In genomic region chr2:196729418-196729817, GRCh38 we compare ENCODE assay signal across 1 cellular context.
TF ChIP-seq lines count a peak whose summit lies in the region.

No MANE protein-coding gene starts in this region.

TF ChIP-seq in HepG2, 621 proteins besides CTCF, POLR2A, EP300 and RAD21 (continued from another document and continues in another):
- TF ChIP-seq KLF11 (CRISPR knock-in tag; IDR thresholded peaks at IDR 0.05) (no peak), JUND (CRISPR knock-in tag; IDR thresholded peaks at IDR 0.05) (no peak), JARID2 (CRISPR knock-in tag; IDR thresholded peaks at IDR 0.05; ENCODE audit: insufficient replicate concordance) (no peak), TBX3 (IDR thresholded peaks at IDR 0.05; ENCODE audit: borderline replicate concordance) (peak; percentile 95), FOXP1 (IDR thresholded peaks at IDR 0.05) (no peak), FOXP1 (CRISPR knock-in tag; IDR thresholded peaks at IDR 0.05) (peak; percentile 50; the same call in 1 of the 2 replicates), JDP2 (CRISPR knock-in tag; IDR thresholded peaks at IDR 0.05; ENCODE audit: borderline replicate concordance) (no peak), ZSCAN25 (CRISPR knock-in tag; IDR thresholded peaks at IDR 0.05) (no peak), MEIS2 (CRISPR knock-in tag; IDR thresholded peaks at IDR 0.05) (peak; percentile 50; the same call in 1 of the 2 replicates), ZNF563 (CRISPR knock-in tag; IDR thresholded peaks at IDR 0.05) (no peak), NR2F2 (IDR thresholded peaks at IDR 0.05; ENCODE audit: borderline replicate concordance, low read depth) (0 out of 2 replicates have a peak, but pooled peaks have one; percentile 27), POGZ (CRISPR knock-in tag; IDR thresholded peaks at IDR 0.05) (peak; percentile 99), KMT2B (CRISPR knock-in tag; IDR thresholded peaks at IDR 0.05) (peak; percentile 31; the same call in 1 of the 2 replicates), FOXK1 (CRISPR knock-in tag; IDR thresholded peaks at IDR 0.05; ENCODE audit: borderline replicate concordance, low read depth) (0 out of 2 replicates have a peak, but pooled peaks have one; percentile 18), ZBTB20 (CRISPR knock-in tag; IDR thresholded peaks at IDR 0.05; ENCODE audit: borderline replicate concordance, low read depth) (0 out of 2 replicates have a peak, but pooled peaks have one; percentile 52), ZNF510 (CRISPR knock-in tag; IDR thresholded peaks at IDR 0.05; ENCODE audit: low read depth) (no peak), FOXA1 (IDR thresholded peaks at IDR 0.05) (no peak), FOXA1 (CRISPR knock-in tag; IDR thresholded peaks at IDR 0.05) (peak; percentile 78), ARID5B (CRISPR knock-in tag; IDR thresholded peaks at IDR 0.05) (peak; percentile 92), RFXANK (CRISPR knock-in tag; IDR thresholded peaks at IDR 0.05) (0 out of 2 replicates have a peak, but pooled peaks have one; percentile 42), ZNF572 (CRISPR knock-in tag; IDR thresholded peaks at IDR 0.05) (no peak), HMG20A (CRISPR knock-in tag; IDR thresholded peaks at IDR 0.05; ENCODE audit: borderline replicate concordance) (peak; percentile 41; the same call in 1 of the 2 replicates), ZNF674 (CRISPR knock-in tag; IDR thresholded peaks at IDR 0.05; ENCODE audit: low read depth) (no peak), ZNF292 (CRISPR knock-in tag; IDR thresholded peaks at IDR 0.05; ENCODE audit: borderline replicate concordance, low read depth) (peak; percentile 85; the same call in 1 of the 2 replicates), NCOR1 (IDR thresholded peaks at IDR 0.05; ENCODE audit: borderline replicate concordance, low read length) (peak; percentile 64; the same call in 1 of the 2 replicates), ZNF644 (CRISPR knock-in tag; IDR thresholded peaks at IDR 0.05; ENCODE audit: low read depth) (peak; percentile 99), ZBTB7A (CRISPR knock-in tag; IDR thresholded peaks at IDR 0.05) (no peak), HCFC1 (IDR thresholded peaks at IDR 0.05; ENCODE audit: low read depth, low read length) (no peak), TCF12 (IDR thresholded peaks at IDR 0.05) (no peak), TCF12 (CRISPR knock-in tag; IDR thresholded peaks at IDR 0.05) (no peak), SSRP1 (CRISPR knock-in tag; IDR thresholded peaks at IDR 0.05) (no peak), RXRB (CRISPR knock-in tag; IDR thresholded peaks at IDR 0.05; ENCODE audit: borderline replicate concordance) (peak; percentile 79; the same call in 1 of the 2 replicates), ZFP36 (IDR thresholded peaks at IDR 0.05; ENCODE audit: borderline replicate concordance, low read depth, low read length, partially characterized antibody) (no peak), MEF2D (CRISPR knock-in tag; IDR thresholded peaks at IDR 0.05) (peak; percentile 39; the same call in 1 of the 2 replicates), XRCC5 (optimal IDR thresholded peaks at IDR 0.05; ENCODE audit: low read length) (peak; percentile 36), ZNF24 (IDR thresholded peaks at IDR 0.05) (peak; percentile 52; the same call in 1 of the 2 replicates), HOXA3 (CRISPR knock-in tag; IDR thresholded peaks at IDR 0.05) (peak; percentile 42; the same call in 1 of the 2 replicates), IRF2 (CRISPR knock-in tag; IDR thresholded peaks at IDR 0.05) (peak; percentile 82), ZSCAN9 (CRISPR knock-in tag; IDR thresholded peaks at IDR 0.05; ENCODE audit: borderline replicate concordance) (peak; percentile 69; the same call in 1 of the 2 replicates), IKZF1 (IDR thresholded peaks at IDR 0.05) (no peak), ZNF205 (CRISPR knock-in tag; IDR thresholded peaks at IDR 0.05) (0 out of 2 replicates have a peak, but pooled peaks have one; percentile 46), ZNF670 (CRISPR knock-in tag; IDR thresholded peaks at IDR 0.05; ENCODE audit: borderline replicate concordance) (no peak), SOX6 (IDR thresholded peaks at IDR 0.05) (no peak), SOX6 (CRISPR knock-in tag; IDR thresholded peaks at IDR 0.05) (peak; percentile 74), NFYB (CRISPR knock-in tag; IDR thresholded peaks at IDR 0.05) (no peak), ZNF569 (CRISPR knock-in tag; IDR thresholded peaks at IDR 0.05; ENCODE audit: borderline replicate concordance) (0 out of 2 replicates have a peak, but pooled peaks have one; percentile 56), KDM2A (CRISPR knock-in tag; IDR thresholded peaks at IDR 0.05; ENCODE audit: borderline replicate concordance, low read depth) (no peak), ZNF703 (CRISPR knock-in tag; IDR thresholded peaks at IDR 0.05; ENCODE audit: borderline replicate concordance) (no peak), ZNF451 (CRISPR knock-in tag; IDR thresholded peaks at IDR 0.05) (no peak), ZNF878 (CRISPR knock-in tag; IDR thresholded peaks at IDR 0.05) (peak; percentile 59; the same call in 1 of the 2 replicates), ZNF709 (CRISPR knock-in tag; IDR thresholded peaks at IDR 0.05) (0 out of 2 replicates have a peak, but pooled peaks have one; percentile 45), FOSL2 (CRISPR knock-in tag; IDR thresholded peaks at IDR 0.05) (peak; percentile 66)
- TF ChIP-seq, protein P1, sequence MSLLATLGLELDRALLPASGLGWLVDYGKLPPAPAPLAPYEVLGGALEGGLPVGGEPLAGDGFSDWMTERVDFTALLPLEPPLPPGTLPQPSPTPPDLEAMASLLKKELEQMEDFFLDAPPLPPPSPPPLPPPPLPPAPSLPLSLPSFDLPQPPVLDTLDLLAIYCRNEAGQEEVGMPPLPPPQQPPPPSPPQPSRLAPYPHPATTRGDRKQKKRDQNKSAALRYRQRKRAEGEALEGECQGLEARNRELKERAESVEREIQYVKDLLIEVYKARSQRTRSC (CRISPR knock-in tag; IDR thresholded peaks at IDR 0.05; ENCODE audit: low read depth) = no peak
- TF ChIP-seq, protein P2, sequence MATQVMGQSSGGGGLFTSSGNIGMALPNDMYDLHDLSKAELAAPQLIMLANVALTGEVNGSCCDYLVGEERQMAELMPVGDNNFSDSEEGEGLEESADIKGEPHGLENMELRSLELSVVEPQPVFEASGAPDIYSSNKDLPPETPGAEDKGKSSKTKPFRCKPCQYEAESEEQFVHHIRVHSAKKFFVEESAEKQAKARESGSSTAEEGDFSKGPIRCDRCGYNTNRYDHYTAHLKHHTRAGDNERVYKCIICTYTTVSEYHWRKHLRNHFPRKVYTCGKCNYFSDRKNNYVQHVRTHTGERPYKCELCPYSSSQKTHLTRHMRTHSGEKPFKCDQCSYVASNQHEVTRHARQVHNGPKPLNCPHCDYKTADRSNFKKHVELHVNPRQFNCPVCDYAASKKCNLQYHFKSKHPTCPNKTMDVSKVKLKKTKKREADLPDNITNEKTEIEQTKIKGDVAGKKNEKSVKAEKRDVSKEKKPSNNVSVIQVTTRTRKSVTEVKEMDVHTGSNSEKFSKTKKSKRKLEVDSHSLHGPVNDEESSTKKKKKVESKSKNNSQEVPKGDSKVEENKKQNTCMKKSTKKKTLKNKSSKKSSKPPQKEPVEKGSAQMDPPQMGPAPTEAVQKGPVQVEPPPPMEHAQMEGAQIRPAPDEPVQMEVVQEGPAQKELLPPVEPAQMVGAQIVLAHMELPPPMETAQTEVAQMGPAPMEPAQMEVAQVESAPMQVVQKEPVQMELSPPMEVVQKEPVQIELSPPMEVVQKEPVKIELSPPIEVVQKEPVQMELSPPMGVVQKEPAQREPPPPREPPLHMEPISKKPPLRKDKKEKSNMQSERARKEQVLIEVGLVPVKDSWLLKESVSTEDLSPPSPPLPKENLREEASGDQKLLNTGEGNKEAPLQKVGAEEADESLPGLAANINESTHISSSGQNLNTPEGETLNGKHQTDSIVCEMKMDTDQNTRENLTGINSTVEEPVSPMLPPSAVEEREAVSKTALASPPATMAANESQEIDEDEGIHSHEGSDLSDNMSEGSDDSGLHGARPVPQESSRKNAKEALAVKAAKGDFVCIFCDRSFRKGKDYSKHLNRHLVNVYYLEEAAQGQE (IDR thresholded peaks at IDR 0.05; ENCODE audit: borderline replicate concordance in 1 of 2, low read depth in 1 of 2, low read length in 2 of 2) = no peak
- TF ChIP-seq, protein P3, sequence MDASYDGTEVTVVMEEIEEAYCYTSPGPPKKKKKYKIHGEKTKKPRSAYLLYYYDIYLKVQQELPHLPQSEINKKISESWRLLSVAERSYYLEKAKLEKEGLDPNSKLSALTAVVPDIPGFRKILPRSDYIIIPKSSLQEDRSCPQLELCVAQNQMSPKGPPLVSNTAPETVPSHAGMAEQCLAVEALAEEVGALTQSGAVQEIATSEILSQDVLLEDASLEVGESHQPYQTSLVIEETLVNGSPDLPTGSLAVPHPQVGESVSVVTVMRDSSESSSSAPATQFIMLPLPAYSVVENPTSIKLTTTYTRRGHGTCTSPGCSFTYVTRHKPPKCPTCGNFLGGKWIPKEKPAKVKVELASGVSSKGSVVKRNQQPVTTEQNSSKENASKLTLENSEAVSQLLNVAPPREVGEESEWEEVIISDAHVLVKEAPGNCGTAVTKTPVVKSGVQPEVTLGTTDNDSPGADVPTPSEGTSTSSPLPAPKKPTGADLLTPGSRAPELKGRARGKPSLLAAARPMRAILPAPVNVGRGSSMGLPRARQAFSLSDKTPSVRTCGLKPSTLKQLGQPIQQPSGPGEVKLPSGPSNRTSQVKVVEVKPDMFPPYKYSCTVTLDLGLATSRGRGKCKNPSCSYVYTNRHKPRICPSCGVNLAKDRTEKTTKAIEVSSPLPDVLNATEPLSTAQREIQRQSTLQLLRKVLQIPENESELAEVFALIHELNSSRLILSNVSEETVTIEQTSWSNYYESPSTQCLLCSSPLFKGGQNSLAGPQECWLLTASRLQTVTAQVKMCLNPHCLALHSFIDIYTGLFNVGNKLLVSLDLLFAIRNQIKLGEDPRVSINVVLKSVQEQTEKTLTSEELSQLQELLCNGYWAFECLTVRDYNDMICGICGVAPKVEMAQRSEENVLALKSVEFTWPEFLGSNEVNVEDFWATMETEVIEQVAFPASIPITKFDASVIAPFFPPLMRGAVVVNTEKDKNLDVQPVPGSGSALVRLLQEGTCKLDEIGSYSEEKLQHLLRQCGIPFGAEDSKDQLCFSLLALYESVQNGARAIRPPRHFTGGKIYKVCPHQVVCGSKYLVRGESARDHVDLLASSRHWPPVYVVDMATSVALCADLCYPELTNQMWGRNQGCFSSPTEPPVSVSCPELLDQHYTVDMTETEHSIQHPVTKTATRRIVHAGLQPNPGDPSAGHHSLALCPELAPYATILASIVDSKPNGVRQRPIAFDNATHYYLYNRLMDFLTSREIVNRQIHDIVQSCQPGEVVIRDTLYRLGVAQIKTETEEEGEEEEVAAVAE (CRISPR knock-in tag; IDR thresholded peaks at IDR 0.05; ENCODE audit: borderline replicate concordance) = peak; percentile 62; the same call in 1 of the 2 replicates
- TF ChIP-seq, protein P4, sequence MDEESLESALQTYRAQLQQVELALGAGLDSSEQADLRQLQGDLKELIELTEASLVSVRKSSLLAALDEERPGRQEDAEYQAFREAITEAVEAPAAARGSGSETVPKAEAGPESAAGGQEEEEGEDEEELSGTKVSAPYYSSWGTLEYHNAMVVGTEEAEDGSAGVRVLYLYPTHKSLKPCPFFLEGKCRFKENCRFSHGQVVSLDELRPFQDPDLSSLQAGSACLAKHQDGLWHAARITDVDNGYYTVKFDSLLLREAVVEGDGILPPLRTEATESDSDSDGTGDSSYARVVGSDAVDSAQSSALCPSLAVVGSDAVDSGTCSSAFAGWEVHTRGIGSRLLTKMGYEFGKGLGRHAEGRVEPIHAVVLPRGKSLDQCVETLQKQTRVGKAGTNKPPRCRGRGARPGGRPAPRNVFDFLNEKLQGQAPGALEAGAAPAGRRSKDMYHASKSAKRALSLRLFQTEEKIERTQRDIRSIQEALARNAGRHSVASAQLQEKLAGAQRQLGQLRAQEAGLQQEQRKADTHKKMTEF (CRISPR knock-in tag; IDR thresholded peaks at IDR 0.05) = peak; percentile 34; the same call in 1 of the 2 replicates
- TF ChIP-seq, protein P5, sequence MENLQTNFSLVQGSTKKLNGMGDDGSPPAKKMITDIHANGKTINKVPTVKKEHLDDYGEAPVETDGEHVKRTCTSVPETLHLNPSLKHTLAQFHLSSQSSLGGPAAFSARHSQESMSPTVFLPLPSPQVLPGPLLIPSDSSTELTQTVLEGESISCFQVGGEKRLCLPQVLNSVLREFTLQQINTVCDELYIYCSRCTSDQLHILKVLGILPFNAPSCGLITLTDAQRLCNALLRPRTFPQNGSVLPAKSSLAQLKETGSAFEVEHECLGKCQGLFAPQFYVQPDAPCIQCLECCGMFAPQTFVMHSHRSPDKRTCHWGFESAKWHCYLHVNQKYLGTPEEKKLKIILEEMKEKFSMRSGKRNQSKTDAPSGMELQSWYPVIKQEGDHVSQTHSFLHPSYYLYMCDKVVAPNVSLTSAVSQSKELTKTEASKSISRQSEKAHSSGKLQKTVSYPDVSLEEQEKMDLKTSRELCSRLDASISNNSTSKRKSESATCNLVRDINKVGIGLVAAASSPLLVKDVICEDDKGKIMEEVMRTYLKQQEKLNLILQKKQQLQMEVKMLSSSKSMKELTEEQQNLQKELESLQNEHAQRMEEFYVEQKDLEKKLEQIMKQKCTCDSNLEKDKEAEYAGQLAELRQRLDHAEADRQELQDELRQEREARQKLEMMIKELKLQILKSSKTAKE (CRISPR knock-in tag; IDR thresholded peaks at IDR 0.05; ENCODE audit: borderline replicate concordance) = no peak
- TF ChIP-seq, protein P6, sequence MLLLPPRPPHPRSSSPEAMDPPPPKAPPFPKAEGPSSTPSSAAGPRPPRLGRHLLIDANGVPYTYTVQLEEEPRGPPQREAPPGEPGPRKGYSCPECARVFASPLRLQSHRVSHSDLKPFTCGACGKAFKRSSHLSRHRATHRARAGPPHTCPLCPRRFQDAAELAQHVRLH (CRISPR knock-in tag; IDR thresholded peaks at IDR 0.05; ENCODE audit: borderline replicate concordance, low read depth) = peak; percentile 95
